ENCODE assay signal across 19 cellular contexts in genomic region chr12:112140728-112141127, GRCh38. TPM values are rescaled to one million over a fixed set of nuclear protein-coding genes. Genes with fewer than 3 reads are reported as not detected.
A peak's percentile ranks its signal among the peaks of the same experiment; 100 is the strongest.
DNase-seq lines count a peak whose midpoint lies in the region; ATAC-seq and TF ChIP-seq lines count a peak whose summit lies in the region.
"Had no signal": no experiment of that assay in that cellular context is flagged by ENCODE, and none has a peak within 500 bp of the region (broad histone marks: within the 10 kb centered on the region; RNA-seq: fewer than 3 reads in every experiment).

No MANE protein-coding gene starts in this region.

- H3K4me3 Mint-ChIP-seq in activated CD8-positive, alpha-beta T cell treated with anti-CD3 and anti-CD28 coated beads for 36 hours, result no peak overlapping the region
- H3K4me3 Mint-ChIP-seq in natural killer cell, result no peak overlapping the region
- H3K4me3 Mint-ChIP-seq: mesothelial cell of epicardium; neural progenitor cell; stimulated activated naive B cell treated with anti-CD40 and anti-IgM and Interleukin-4, amounts not matched to agents 10 μg/mL and 1 μg/mL and 100 μg/mL, for 72 hours had no signal

- no peak overlapping the region for H3K4me3 ChIP-seq in dorsolateral prefrontal cortex
- H3K4me3 ChIP-seq: body of pancreas, neural progenitor cell had no signal

- DNase-seq in GF-D8 (lab: John Stamatoyannopoulos, UW) (peak; percentile 90), MV-4-11 (lab: John Stamatoyannopoulos, UW) (peak; percentile 93), natural killer cell (no peak), NAMALWA (ENCODE audit: low spot score) (no peak), dorsolateral prefrontal cortex (no peak)
- no peak for DNase-seq in activated CD8-positive, alpha-beta T cell treated with anti-CD3 and anti-CD28 coated beads for 36 hours
- DNase-seq: activated gamma-delta T cell; Calu3; cortex of kidney; foreskin melanocyte; NCI-H1694; NCI-H82; stimulated activated naive B cell treated with anti-CD40 and anti-IgM and Interleukin-4, amounts not matched to agents 10 μg/mL and 1 μg/mL and 100 μg/mL, for 72 hours; SW 1271; WERI-Rb-1 had no signal

- CTCF ChIA-PET in activated CD8-positive, alpha-beta T cell treated with anti-CD3 and anti-CD28 coated beads for 36 hours (lab: Charles Lee), result interaction anchor here (1.3 kb wide), 1 partner anchor 11 kb away, joined by 3 read pairs; no protein-coding TSS in a partner anchor

- H3K27me3 ChIP-seq in dorsolateral prefrontal cortex, result no peaks in the 10 kb centered on the region
- H3K27me3 ChIP-seq: body of pancreas, neural progenitor cell had no signal

- H3K4me1 Mint-ChIP-seq in activated CD8-positive, alpha-beta T cell treated with anti-CD3 and anti-CD28 coated beads for 36 hours (ENCODE audit: low read depth), result no peaks in the 10 kb centered on the region
- no peaks in the 10 kb centered on the region for H3K4me1 Mint-ChIP-seq in natural killer cell
- H3K4me1 Mint-ChIP-seq: mesothelial cell of epicardium, neural progenitor cell had no signal

- no peak for TF ChIP-seq CTCF in activated CD8-positive, alpha-beta T cell treated with anti-CD3 and anti-CD28 coated beads for 36 hours (IDR thresholded peaks at IDR 0.05)
- no peak for TF ChIP-seq CTCF in natural killer cell (IDR thresholded peaks at IDR 0.05)
- TF ChIP-seq CTCF in dorsolateral prefrontal cortex (IDR thresholded peaks at IDR 0.05 in 54 of 56, conservative IDR thresholded peaks at IDR 0.05 in 2 of 56; ENCODE audit: low read depth in 1 of 56, partially characterized antibody in 56 of 56), result no peak

- peak overlapping the region; percentile 9 for H3K27ac Mint-ChIP-seq in activated CD8-positive, alpha-beta T cell treated with anti-CD3 and anti-CD28 coated beads for 36 hours
- H3K27ac Mint-ChIP-seq in natural killer cell, result peak overlapping the region; percentile 14 to 41
- H3K27ac Mint-ChIP-seq: mesothelial cell of epicardium; neural progenitor cell; stimulated activated naive B cell treated with anti-CD40 and anti-IgM and Interleukin-4, amounts not matched to agents 10 μg/mL and 1 μg/mL and 100 μg/mL, for 72 hours had no signal

- peak overlapping the region in 3 of 59 donors; percentile 6 to 30 (median 15) for H3K27ac ChIP-seq in dorsolateral prefrontal cortex
- H3K27ac ChIP-seq: body of pancreas, neural progenitor cell, WERI-Rb-1 had no signal

- intact Hi-C loops in activated CD8-positive, alpha-beta T cell treated with anti-CD3 and anti-CD28 coated beads for 36 hours (cut with micrococcal nuclease), result no loop called here
- intact Hi-C loops in natural killer cell (cut with micrococcal nuclease) (no loop called here), dorsolateral prefrontal cortex (cut with DNase I) (no loop called here)

- no peak for ATAC-seq in activated CD8-positive, alpha-beta T cell treated with anti-CD3 and anti-CD28 coated beads for 36 hours
- ATAC-seq in natural killer cell (no peak), GM19324 (IDR thresholded peaks at IDR 0.05; ENCODE audit: low FRiP score, unreplicated experiment) (no peak)
- ATAC-seq: body of pancreas; stimulated activated naive B cell treated with anti-CD40 and anti-IgM and Interleukin-4, amounts not matched to agents 10 μg/mL and 1 μg/mL and 100 μg/mL, for 72 hours had no signal

- H3K36me3 Mint-ChIP-seq in activated CD8-positive, alpha-beta T cell treated with anti-CD3 and anti-CD28 coated beads for 36 hours (ENCODE audit: low read depth), result peaks cover 26% of the 10 kb centered on the region
- H3K36me3 Mint-ChIP-seq in natural killer cell, result peaks cover 22% of the 10 kb centered on the region

- H3K9me3 Mint-ChIP-seq in activated CD8-positive, alpha-beta T cell treated with anti-CD3 and anti-CD28 coated beads for 36 hours, result no peaks in the 10 kb centered on the region
- no peaks in the 10 kb centered on the region for H3K9me3 Mint-ChIP-seq in natural killer cell
- H3K9me3 Mint-ChIP-seq: mesothelial cell of epicardium; neural progenitor cell; stimulated activated naive B cell treated with anti-CD40 and anti-IgM and Interleukin-4, amounts not matched to agents 10 μg/mL and 1 μg/mL and 100 μg/mL, for 72 hours had no signal

- POLR2A ChIA-PET in activated CD8-positive, alpha-beta T cell treated with anti-CD3 and anti-CD28 coated beads for 36 hours (lab: Charles Lee), result interaction anchor here (0.9 to 1.4 kb wide), 3 partner anchors 10 to 33 kb away, joined by 4 to 5 read pairs (median 5); no protein-coding TSS in a partner anchor

- H3K27me3 Mint-ChIP-seq in activated CD8-positive, alpha-beta T cell treated with anti-CD3 and anti-CD28 coated beads for 36 hours, result no peaks in the 10 kb centered on the region
- no peaks in the 10 kb centered on the region for H3K27me3 Mint-ChIP-seq in natural killer cell (ENCODE audit: low read depth in 2 of 2)
- H3K27me3 Mint-ChIP-seq: stimulated activated naive B cell treated with anti-CD40 and anti-IgM and Interleukin-4, amounts not matched to agents 10 μg/mL and 1 μg/mL and 100 μg/mL, for 72 hours had no signal

RNA-seq across cellular contexts. Expression of gene TRAFD1, which starts 15.4 kb away (rescaled TPM):
- 10 to 100 TPM; 34.6 to 35.8 TPM for total RNA-seq in activated CD8-positive, alpha-beta T cell treated with anti-CD3 and anti-CD28 coated beads for 36 hours
- total RNA-seq in natural killer cell, result 10 to 100 TPM; 35.8 to 45.3 (median 45.2) TPM
- 10 to 100 TPM; 15.1 to 47.9 (median 24.8) TPM for total RNA-seq in dorsolateral prefrontal cortex

RNA-seq across cellular contexts. Expression of gene NAA25, which starts 32.1 kb away (rescaled TPM):
- 10 to 100 TPM; 46.0 to 48.3 TPM for total RNA-seq in activated CD8-positive, alpha-beta T cell treated with anti-CD3 and anti-CD28 coated beads for 36 hours
- 10 to 100 TPM; 25.8 to 34.4 (median 30.7) TPM for total RNA-seq in natural killer cell
- total RNA-seq in dorsolateral prefrontal cortex, result 10 to 100 TPM; 24.6 to 79.2 (median 44.6) TPM

Comparison
In these comparisons a context has a peak if more than half of its experiments do, and no peak if none do; other contexts are left out.
1. DNase-seq: peak in GF-D8 (single experiment) and MV-4-11 (single experiment); none in activated CD8-positive, alpha-beta T cell treated with anti-CD3 and anti-CD28 coated beads for 36 hours (single experiment), natural killer cell (single experiment), NAMALWA (single experiment) and dorsolateral prefrontal cortex (0 of 10).